Comparison of ENCODE assay signal across 8 cellular contexts in genomic region chr10:131885391-131886165, GRCh38. TPM values are rescaled to one million over a fixed set of nuclear protein-coding genes. Genes with fewer than 3 reads are reported as not detected.
DNase-seq lines count a peak whose midpoint lies in the region; ATAC-seq and TF ChIP-seq lines count a peak whose summit lies in the region.

No MANE protein-coding gene starts in this region.

- H3K36me3 Mint-ChIP-seq in central memory CD8-positive, alpha-beta T cell (ENCODE audit: insufficient read depth) = peaks cover 4% of the 10 kb centered on the region

- H3K4me1 ChIP-seq in GM23248 (ENCODE audit: insufficient read depth) (no peaks in the 10 kb centered on the region), liver (ENCODE audit: control insufficient read depth in 4 of 4, insufficient read depth in 4 of 4, low read length in 3 of 4) (peaks cover 0 to 6% (median 3%) of the 10 kb centered on the region in 4 donors)

- H3K27ac ChIP-seq in GM23248 = no peak overlapping the region
- no peak overlapping the region for H3K27ac ChIP-seq in liver (ENCODE audit: low read depth in 1 of 2, low read length in 2 of 2)

- no peak overlapping the region for H3K4me3 Mint-ChIP-seq in central memory CD8-positive, alpha-beta T cell

- 13% methylated on average over 25 of the region's 25 CpGs for WGBS in GM23248 (ENCODE audit: low coverage in 1 of 2, low lambda C conversion rate in 2 of 2, missing lambda C conversion rate in 2 of 2), 2 experiments
- WGBS in liver = 13% methylated on average over 25 of the region's 25 CpGs

- TF ChIP-seq RAD21 in liver (IDR thresholded peaks at IDR 0.05) = peak; percentile 94 to 99

- H2AFZ ChIP-seq in GM23248 = no peak overlapping the region

- no peaks in the 10 kb centered on the region for H3K79me2 ChIP-seq in GM23248 (ENCODE audit: insufficient read depth)

- H3K27me3 ChIP-seq in GM23248 (replicated peaks; ENCODE audit: insufficient read depth) (no peaks in the 10 kb centered on the region), liver (ENCODE audit: control insufficient read depth in 4 of 4, insufficient read depth in 4 of 4, low read length in 3 of 4) (no peaks in the 10 kb centered on the region)

- no peaks in the 10 kb centered on the region for H3K9me2 ChIP-seq in GM23248 (ENCODE audit: insufficient read depth)

- H3K36me3 ChIP-seq in GM23248 (ENCODE audit: low read depth) (no peaks in the 10 kb centered on the region), liver (ENCODE audit: control insufficient read depth in 4 of 4, insufficient read depth in 3 of 4, low read depth in 1 of 4, low read length in 3 of 4) (no peaks in the 10 kb centered on the region)

- no peaks in the 10 kb centered on the region for H3K4me1 Mint-ChIP-seq in central memory CD8-positive, alpha-beta T cell

- no peak overlapping the region for H3K4me2 ChIP-seq in GM23248 (ENCODE audit: unreplicated experiment)

- H3F3A ChIP-seq in GM23248 (ENCODE audit: insufficient read depth) = no peaks in the 10 kb centered on the region

- no peak overlapping the region for H3K4me3 ChIP-seq in GM23248
- no peak overlapping the region for H3K4me3 ChIP-seq in LNCaP clone FGC (ENCODE audit: low read depth, low read length)
- H3K4me3 ChIP-seq in liver (ENCODE audit: low read depth in 1 of 3, low read length in 3 of 3) = no peak overlapping the region

- no peaks in the 10 kb centered on the region for H4K20me1 ChIP-seq in GM23248 (ENCODE audit: insufficient read depth)

- peak; percentile 96 for ATAC-seq in central memory CD8-positive, alpha-beta T cell (replicated peaks; ENCODE audit: extremely low read depth, poor library complexity, severe bottlenecking)

- H3K27me3 Mint-ChIP-seq in central memory CD8-positive, alpha-beta T cell = no peaks in the 10 kb centered on the region

- no peak overlapping the region for H3K9ac ChIP-seq in GM23248
- no peak overlapping the region for H3K9ac ChIP-seq in liver (ENCODE audit: low read depth in 1 of 2, low read length in 2 of 2)

- H3K27ac Mint-ChIP-seq in central memory CD8-positive, alpha-beta T cell (ENCODE audit: low read depth) = no peak overlapping the region

- in situ Hi-C loops in GM23248 (cut with MboI) = loop anchor here (5.0 to 25.0 kb wide), 2 partner anchors 137 to 252 kb away; no protein-coding TSS in a partner anchor

- TF ChIP-seq CTCF in LNCaP clone FGC (IDR thresholded peaks at IDR 0.05; ENCODE audit: control insufficient read depth, extremely low read depth, insufficient read depth) (peak; percentile 100), liver (IDR thresholded peaks at IDR 0.05; ENCODE audit: low read depth, low read length, missing input control) (peak; percentile 94)

- no peaks in the 10 kb centered on the region for H3K9me3 ChIP-seq in GM23248 (ENCODE audit: low read depth)
- H3K9me3 ChIP-seq in liver (ENCODE audit: control insufficient read depth in 4 of 4, low read length in 3 of 4) = no peaks in the 10 kb centered on the region

- no peaks in the 10 kb centered on the region for H3K9me3 Mint-ChIP-seq in central memory CD8-positive, alpha-beta T cell

- peak; percentile 63 for DNase-seq in ELR (ENCODE audit: low read depth)
- DNase-seq in GM23248 = peak; percentile 72
- no peak for DNase-seq in LNCaP clone FGC (ENCODE audit: low read depth)
- peak; percentile 78 to 79 for DNase-seq in activated CD4-positive, alpha-beta T cell treated with anti-CD3 and anti-CD28 coated beads for 24 hours (ENCODE audit: low read depth in 2 of 2)
- peak; percentile 71 to 84 for DNase-seq in central memory CD8-positive, alpha-beta T cell (ENCODE audit: low spot score in 2 of 2)
- DNase-seq in stimulated activated CD8-positive, alpha-beta memory T cell treated with anti-CD3 and anti-CD28 coated beads, Interleukin-12 subunit alpha, Interleukin-12 subunit beta, amount 100 ng/mL, for 1 hour (ENCODE audit: low read depth) = peak; percentile 69
- DNase-seq in NCI-H524 (lab: John Stamatoyannopoulos, UW) = no peak

TF ChIP-seq in liver, 16 proteins besides CTCF, POLR2A, EP300 and RAD21:
- TF ChIP-seq FOXA2 (IDR thresholded peaks at IDR 0.05) = no peak
- no peak for TF ChIP-seq NR2F2 (IDR thresholded peaks at IDR 0.05)

RNA-seq across cellular contexts. Expression of gene PPP2R2D, which starts 15.2 kb away (rescaled TPM):
- 14.7 and 26.2 TPM in 2 replicates for total RNA-seq in GM23248 (2014; rRNA removed; shearing (Covaris generic))
- polyA plus RNA-seq in GM23248 (2016; fragmentation: Nextera tagmentation; extraction: Ambion mirVana) = 18.5 and 21.3 TPM in 2 replicates
- total RNA-seq in liver = 10 to 100 TPM; 19.7 to 20.5 TPM
- 1 to 10 TPM; 5.9 to 8.8 TPM for polyA plus RNA-seq in liver

Comparison
In these comparisons a context has a peak if more than half of its experiments do, and no peak if none do; other contexts are left out.
1. DNase-seq: peak in ELR (single experiment), GM23248 (single experiment), activated CD4-positive, alpha-beta T cell treated with anti-CD3 and anti-CD28 coated beads for 24 hours (2 of 2), central memory CD8-positive, alpha-beta T cell (2 of 2) and stimulated activated CD8-positive, alpha-beta memory T cell treated with anti-CD3 and anti-CD28 coated beads, Interleukin-12 subunit alpha, Interleukin-12 subunit beta, amount 100 ng/mL, for 1 hour (single experiment); none in LNCaP clone FGC (single experiment) and NCI-H524 (0 of 2).